ENCODE assay signal across 23 cellular contexts in genomic region chr4:148749403-148749802, GRCh38.
"Had no signal": no experiment of that assay in that cellular context is flagged by ENCODE, and none has a peak within 500 bp of the region (broad histone marks: within the 10 kb centered on the region; RNA-seq: fewer than 3 reads in every experiment).

No MANE protein-coding gene starts in this region.

- H3K4me3 Mint-ChIP-seq: activated CD4-positive, alpha-beta memory T cell treated with anti-CD3 and anti-CD28 coated beads, Interleukin-2, amount 10 ng/mL, durations not matched to agents 7 days and 5 days; activated CD8-positive, alpha-beta memory T cell treated with anti-CD3 and anti-CD28 coated beads, Interleukin-2, amount 10 ng/mL, durations not matched to agents 7 days and 5 days; activated naive CD4-positive, alpha-beta T cell treated with anti-CD3 and anti-CD28 coated beads for 36 hours; activated T-helper 17 cell treated with anti-CD3 and anti-CD28 coated beads, Interleukin-2, amount 50 U/mL, for 72 hours; naive thymus-derived CD4-positive, alpha-beta T cell; neural progenitor cell; T-cell had no signal

- H3K27ac ChIP-seq: brain microvascular endothelial cell, coronary artery, hepatocyte, left ventricle myocardium inferior, neural progenitor cell, prostate gland, tibial artery had no signal

- H3K27me3 Mint-ChIP-seq: activated CD4-positive, alpha-beta memory T cell treated with anti-CD3 and anti-CD28 coated beads, Interleukin-2, amount 10 ng/mL, durations not matched to agents 7 days and 5 days; activated CD8-positive, alpha-beta memory T cell treated with anti-CD3 and anti-CD28 coated beads, Interleukin-2, amount 10 ng/mL, durations not matched to agents 7 days and 5 days; naive thymus-derived CD4-positive, alpha-beta T cell; T-cell had no signal

- H3K4me3 ChIP-seq: coronary artery, hepatocyte, left ventricle myocardium inferior, mucosa of descending colon, neural progenitor cell, prostate gland, tibial artery had no signal

- H3K36me3 ChIP-seq: brain microvascular endothelial cell, left ventricle myocardium inferior, neural progenitor cell, prostate gland, tibial artery had no signal

- H3K9me3 Mint-ChIP-seq: activated CD4-positive, alpha-beta memory T cell treated with anti-CD3 and anti-CD28 coated beads, Interleukin-2, amount 10 ng/mL, durations not matched to agents 7 days and 5 days; activated naive CD4-positive, alpha-beta T cell treated with anti-CD3 and anti-CD28 coated beads for 36 hours; activated T-helper 17 cell treated with anti-CD3 and anti-CD28 coated beads, Interleukin-2, amount 50 U/mL, for 72 hours; neural progenitor cell had no signal

- ATAC-seq: activated CD8-positive, alpha-beta memory T cell treated with anti-CD3 and anti-CD28 coated beads, Interleukin-2, amount 10 ng/mL, durations not matched to agents 7 days and 5 days; activated T-helper 17 cell treated with anti-CD3 and anti-CD28 coated beads, Interleukin-2, amount 50 U/mL, for 72 hours; mucosa of descending colon; naive thymus-derived CD4-positive, alpha-beta T cell; right cardiac atrium; T-cell had no signal

- H3K4me1 Mint-ChIP-seq: activated CD4-positive, alpha-beta memory T cell treated with anti-CD3 and anti-CD28 coated beads, Interleukin-2, amount 10 ng/mL, durations not matched to agents 7 days and 5 days; activated T-helper 17 cell treated with anti-CD3 and anti-CD28 coated beads, Interleukin-2, amount 50 U/mL, for 72 hours; naive thymus-derived CD4-positive, alpha-beta T cell; neural progenitor cell; T-cell had no signal

- H3K4me1 ChIP-seq: left ventricle myocardium inferior, neural progenitor cell, prostate gland, tibial artery had no signal

- FAIRE-seq: islet of Langerhans, urothelium cell line had no signal

- H3K27ac Mint-ChIP-seq: activated CD4-positive, alpha-beta memory T cell treated with anti-CD3 and anti-CD28 coated beads, Interleukin-2, amount 10 ng/mL, durations not matched to agents 7 days and 5 days; activated CD8-positive, alpha-beta memory T cell treated with anti-CD3 and anti-CD28 coated beads, Interleukin-2, amount 10 ng/mL, durations not matched to agents 7 days and 5 days; activated naive CD4-positive, alpha-beta T cell treated with anti-CD3 and anti-CD28 coated beads for 36 hours; activated T-helper 17 cell treated with anti-CD3 and anti-CD28 coated beads, Interleukin-2, amount 50 U/mL, for 72 hours; naive thymus-derived CD4-positive, alpha-beta T cell; neural progenitor cell; T-cell had no signal

- H3K9me3 ChIP-seq: left ventricle myocardium inferior, mucosa of descending colon, prostate gland, tibial artery had no signal

- DNase-seq: activated CD4-positive, alpha-beta memory T cell treated with anti-CD3 and anti-CD28 coated beads, Interleukin-2, amount 10 ng/mL, durations not matched to agents 7 days and 5 days; activated CD4-positive, alpha-beta T cell treated with anti-CD3 and anti-CD28 coated beads for 48 hours; activated CD4-positive, CD25-positive, alpha-beta regulatory T cell; activated CD8-positive, alpha-beta memory T cell treated with anti-CD3 and anti-CD28 coated beads, Interleukin-2, amount 10 ng/mL, durations not matched to agents 7 days and 5 days; activated naive CD4-positive, alpha-beta T cell treated with anti-CD3 and anti-CD28 coated beads for 36 hours; aorta; brain microvascular endothelial cell; left ventricle myocardium inferior; mucosa of descending colon; naive thymus-derived CD4-positive, alpha-beta T cell; right cardiac atrium; stimulated activated CD4-positive, alpha-beta T cell treated with anti-CD3 and anti-CD28 coated beads, Interleukin-2, amount 100 ng/mL, for 24 hours; stimulated activated naive CD4-positive, alpha-beta T cell treated with Interleukin-2 at 50 U/mL for 16 hours; substantia nigra; T-cell; tibial artery had no signal

- H3K27me3 ChIP-seq: brain microvascular endothelial cell, hepatocyte, neural progenitor cell, tibial artery had no signal
